In the genomic region with DNA sequence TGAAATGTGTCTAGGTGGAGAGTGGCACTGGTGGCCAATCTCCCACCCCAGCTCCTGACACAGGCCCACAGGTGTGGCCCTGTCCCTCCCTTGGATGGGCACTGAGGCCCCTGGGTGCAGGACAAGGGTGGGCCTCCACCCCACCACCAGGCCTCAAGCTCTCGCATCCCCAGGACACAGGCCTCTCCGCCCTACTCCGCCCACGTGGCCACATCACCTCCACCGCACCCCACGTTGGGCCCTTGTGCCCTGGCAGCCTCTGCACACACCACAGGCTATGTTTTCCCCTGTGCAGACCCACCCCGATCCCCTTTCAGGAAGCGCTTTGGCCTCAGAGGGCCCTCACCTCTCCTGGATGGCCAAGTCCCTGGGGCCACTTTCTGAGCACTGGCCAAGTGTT, we compare ENCODE assay signal across 1 cellular context.
TF ChIP-seq lines count a peak whose summit lies in the region.

No MANE protein-coding gene starts in this region.

TF ChIP-seq in GM23338, 12 proteins besides CTCF, POLR2A, EP300 and RAD21 (continued from another document):
- TF ChIP-seq, protein P1, sequence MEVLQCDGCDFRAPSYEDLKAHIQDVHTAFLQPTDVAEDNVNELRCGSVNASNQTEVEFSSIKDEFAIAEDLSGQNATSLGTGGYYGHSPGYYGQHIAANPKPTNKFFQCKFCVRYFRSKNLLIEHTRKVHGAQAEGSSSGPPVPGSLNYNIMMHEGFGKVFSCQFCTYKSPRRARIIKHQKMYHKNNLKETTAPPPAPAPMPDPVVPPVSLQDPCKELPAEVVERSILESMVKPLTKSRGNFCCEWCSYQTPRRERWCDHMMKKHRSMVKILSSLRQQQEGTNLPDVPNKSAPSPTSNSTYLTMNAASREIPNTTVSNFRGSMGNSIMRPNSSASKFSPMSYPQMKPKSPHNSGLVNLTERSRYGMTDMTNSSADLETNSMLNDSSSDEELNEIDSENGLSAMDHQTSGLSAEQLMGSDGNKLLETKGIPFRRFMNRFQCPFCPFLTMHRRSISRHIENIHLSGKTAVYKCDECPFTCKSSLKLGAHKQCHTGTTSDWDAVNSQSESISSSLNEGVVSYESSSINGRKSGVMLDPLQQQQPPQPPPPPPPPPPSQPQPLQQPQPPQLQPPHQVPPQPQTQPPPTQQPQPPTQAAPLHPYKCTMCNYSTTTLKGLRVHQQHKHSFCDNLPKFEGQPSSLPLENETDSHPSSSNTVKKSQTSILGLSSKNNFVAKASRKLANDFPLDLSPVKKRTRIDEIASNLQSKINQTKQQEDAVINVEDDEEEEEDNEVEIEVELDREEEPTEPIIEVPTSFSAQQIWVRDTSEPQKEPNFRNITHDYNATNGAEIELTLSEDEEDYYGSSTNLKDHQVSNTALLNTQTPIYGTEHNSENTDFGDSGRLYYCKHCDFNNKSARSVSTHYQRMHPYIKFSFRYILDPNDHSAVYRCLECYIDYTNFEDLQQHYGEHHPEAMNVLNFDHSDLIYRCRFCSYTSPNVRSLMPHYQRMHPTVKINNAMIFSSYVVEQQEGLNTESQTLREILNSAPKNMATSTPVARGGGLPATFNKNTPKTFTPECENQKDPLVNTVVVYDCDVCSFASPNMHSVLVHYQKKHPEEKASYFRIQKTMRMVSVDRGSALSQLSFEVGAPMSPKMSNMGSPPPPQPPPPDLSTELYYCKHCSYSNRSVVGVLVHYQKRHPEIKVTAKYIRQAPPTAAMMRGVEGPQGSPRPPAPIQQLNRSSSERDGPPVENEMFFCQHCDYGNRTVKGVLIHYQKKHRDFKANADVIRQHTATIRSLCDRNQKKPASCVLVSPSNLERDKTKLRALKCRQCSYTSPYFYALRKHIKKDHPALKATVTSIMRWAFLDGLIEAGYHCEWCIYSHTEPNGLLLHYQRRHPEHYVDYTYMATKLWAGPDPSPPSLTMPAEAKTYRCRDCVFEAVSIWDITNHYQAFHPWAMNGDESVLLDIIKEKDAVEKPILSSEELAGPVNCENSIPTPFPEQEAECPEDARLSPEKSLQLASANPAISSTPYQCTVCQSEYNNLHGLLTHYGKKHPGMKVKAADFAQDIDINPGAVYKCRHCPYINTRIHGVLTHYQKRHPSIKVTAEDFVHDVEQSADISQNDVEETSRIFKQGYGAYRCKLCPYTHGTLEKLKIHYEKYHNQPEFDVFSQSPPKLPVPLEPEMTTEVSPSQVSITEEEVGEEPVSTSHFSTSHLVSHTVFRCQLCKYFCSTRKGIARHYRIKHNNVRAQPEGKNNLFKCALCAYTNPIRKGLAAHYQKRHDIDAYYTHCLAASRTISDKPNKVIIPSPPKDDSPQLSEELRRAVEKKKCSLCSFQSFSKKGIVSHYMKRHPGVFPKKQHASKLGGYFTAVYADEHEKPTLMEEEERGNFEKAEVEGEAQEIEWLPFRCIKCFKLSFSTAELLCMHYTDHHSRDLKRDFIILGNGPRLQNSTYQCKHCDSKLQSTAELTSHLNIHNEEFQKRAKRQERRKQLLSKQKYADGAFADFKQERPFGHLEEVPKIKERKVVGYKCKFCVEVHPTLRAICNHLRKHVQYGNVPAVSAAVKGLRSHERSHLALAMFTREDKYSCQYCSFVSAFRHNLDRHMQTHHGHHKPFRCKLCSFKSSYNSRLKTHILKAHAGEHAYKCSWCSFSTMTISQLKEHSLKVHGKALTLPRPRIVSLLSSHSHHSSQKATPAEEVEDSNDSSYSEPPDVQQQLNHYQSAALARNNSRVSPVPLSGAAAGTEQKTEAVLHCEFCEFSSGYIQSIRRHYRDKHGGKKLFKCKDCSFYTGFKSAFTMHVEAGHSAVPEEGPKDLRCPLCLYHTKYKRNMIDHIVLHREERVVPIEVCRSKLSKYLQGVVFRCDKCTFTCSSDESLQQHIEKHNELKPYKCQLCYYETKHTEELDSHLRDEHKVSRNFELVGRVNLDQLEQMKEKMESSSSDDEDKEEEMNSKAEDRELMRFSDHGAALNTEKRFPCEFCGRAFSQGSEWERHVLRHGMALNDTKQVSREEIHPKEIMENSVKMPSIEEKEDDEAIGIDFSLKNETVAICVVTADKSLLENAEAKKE (CRISPR knock-in tag; IDR thresholded peaks at IDR 0.05) = no peak
- TF ChIP-seq, protein P2, sequence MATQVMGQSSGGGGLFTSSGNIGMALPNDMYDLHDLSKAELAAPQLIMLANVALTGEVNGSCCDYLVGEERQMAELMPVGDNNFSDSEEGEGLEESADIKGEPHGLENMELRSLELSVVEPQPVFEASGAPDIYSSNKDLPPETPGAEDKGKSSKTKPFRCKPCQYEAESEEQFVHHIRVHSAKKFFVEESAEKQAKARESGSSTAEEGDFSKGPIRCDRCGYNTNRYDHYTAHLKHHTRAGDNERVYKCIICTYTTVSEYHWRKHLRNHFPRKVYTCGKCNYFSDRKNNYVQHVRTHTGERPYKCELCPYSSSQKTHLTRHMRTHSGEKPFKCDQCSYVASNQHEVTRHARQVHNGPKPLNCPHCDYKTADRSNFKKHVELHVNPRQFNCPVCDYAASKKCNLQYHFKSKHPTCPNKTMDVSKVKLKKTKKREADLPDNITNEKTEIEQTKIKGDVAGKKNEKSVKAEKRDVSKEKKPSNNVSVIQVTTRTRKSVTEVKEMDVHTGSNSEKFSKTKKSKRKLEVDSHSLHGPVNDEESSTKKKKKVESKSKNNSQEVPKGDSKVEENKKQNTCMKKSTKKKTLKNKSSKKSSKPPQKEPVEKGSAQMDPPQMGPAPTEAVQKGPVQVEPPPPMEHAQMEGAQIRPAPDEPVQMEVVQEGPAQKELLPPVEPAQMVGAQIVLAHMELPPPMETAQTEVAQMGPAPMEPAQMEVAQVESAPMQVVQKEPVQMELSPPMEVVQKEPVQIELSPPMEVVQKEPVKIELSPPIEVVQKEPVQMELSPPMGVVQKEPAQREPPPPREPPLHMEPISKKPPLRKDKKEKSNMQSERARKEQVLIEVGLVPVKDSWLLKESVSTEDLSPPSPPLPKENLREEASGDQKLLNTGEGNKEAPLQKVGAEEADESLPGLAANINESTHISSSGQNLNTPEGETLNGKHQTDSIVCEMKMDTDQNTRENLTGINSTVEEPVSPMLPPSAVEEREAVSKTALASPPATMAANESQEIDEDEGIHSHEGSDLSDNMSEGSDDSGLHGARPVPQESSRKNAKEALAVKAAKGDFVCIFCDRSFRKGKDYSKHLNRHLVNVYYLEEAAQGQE (IDR thresholded peaks at IDR 0.05; ENCODE audit: unreplicated experiment) = no peak
- no peak for TF ChIP-seq ZNF114 (CRISPR knock-in tag; IDR thresholded peaks at IDR 0.05)
- TF ChIP-seq ZNF331 (CRISPR knock-in tag; IDR thresholded peaks at IDR 0.05; ENCODE audit: low read depth) = no peak
- TF ChIP-seq CREB1 (CRISPR knock-in tag; IDR thresholded peaks at IDR 0.05; ENCODE audit: low read depth) = no peak
- TF ChIP-seq POLR2AphosphoS5 (IDR thresholded peaks at IDR 0.05; ENCODE audit: low read depth) = no peak
- TF ChIP-seq JUNB (IDR thresholded peaks at IDR 0.05; ENCODE audit: unreplicated experiment) = no peak
- no peak for TF ChIP-seq NANOG (IDR thresholded peaks at IDR 0.05; ENCODE audit: borderline replicate concordance)
- no peak for TF ChIP-seq EZH2 (IDR thresholded peaks at IDR 0.05; ENCODE audit: low read depth, unreplicated experiment)
- TF ChIP-seq, protein P3, sequence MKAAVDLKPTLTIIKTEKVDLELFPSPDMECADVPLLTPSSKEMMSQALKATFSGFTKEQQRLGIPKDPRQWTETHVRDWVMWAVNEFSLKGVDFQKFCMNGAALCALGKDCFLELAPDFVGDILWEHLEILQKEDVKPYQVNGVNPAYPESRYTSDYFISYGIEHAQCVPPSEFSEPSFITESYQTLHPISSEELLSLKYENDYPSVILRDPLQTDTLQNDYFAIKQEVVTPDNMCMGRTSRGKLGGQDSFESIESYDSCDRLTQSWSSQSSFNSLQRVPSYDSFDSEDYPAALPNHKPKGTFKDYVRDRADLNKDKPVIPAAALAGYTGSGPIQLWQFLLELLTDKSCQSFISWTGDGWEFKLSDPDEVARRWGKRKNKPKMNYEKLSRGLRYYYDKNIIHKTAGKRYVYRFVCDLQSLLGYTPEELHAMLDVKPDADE (IDR thresholded peaks at IDR 0.05) = no peak
